In genomic region chr11:65525659-65526480, GRCh38 we compare ENCODE assay signal across 8 cellular contexts. TPM values are rescaled to one million over a fixed set of nuclear protein-coding genes. Genes with fewer than 3 reads are reported as not detected.
DNase-seq lines count a peak whose midpoint lies in the region; ATAC-seq and TF ChIP-seq lines count a peak whose summit lies in the region.

No MANE protein-coding gene starts in this region.

- no peak for TF ChIP-seq CTCF in activated B cell treated with CpG ODN at 0.5 μM for 24 hours (IDR thresholded peaks at IDR 0.05)

- peaks cover 24% of the 10 kb centered on the region for H3K36me3 ChIP-seq in GM23248 (ENCODE audit: low read depth)

- H3K4me3 Mint-ChIP-seq in activated B cell treated with CpG ODN at 0.5 μM for 24 hours, result peak overlapping the region; percentile 81

- no peaks in the 10 kb centered on the region for H3K9me3 Mint-ChIP-seq in activated B cell treated with CpG ODN at 0.5 μM for 24 hours

- peaks cover 56% of the 10 kb centered on the region for H3K79me2 ChIP-seq in GM23248 (ENCODE audit: insufficient read depth)

- H3K9me3 ChIP-seq in GM23248 (ENCODE audit: low read depth), result no peaks in the 10 kb centered on the region
- H3K9me3 ChIP-seq in right cardiac atrium (ENCODE audit: control insufficient read depth, low read length), result no peaks in the 10 kb centered on the region

- peak overlapping the region; percentile 66 for H3K27ac Mint-ChIP-seq in activated B cell treated with CpG ODN at 0.5 μM for 24 hours

- H3K9ac ChIP-seq in GM23248, result peak overlapping the region; percentile 99

- intact Hi-C loops in activated B cell treated with CpG ODN at 0.5 μM for 24 hours (cut with micrococcal nuclease) (no loop called here), right cardiac atrium (cut with DNase I) (no loop called here)

- DNase-seq in GM23248 (no peak), activated B cell treated with CpG ODN at 0.5 μM for 24 hours (no peak), right cardiac atrium (peak; percentile 18 to 62 (median 61)), NCI-H1417 treated with DMSO at 0.1 percent for 48 hours (lab: John Stamatoyannopoulos, UW) (no peak), mesenteric fat pad (ENCODE audit: low spot score) (no peak)

- no peaks in the 10 kb centered on the region for H3K9me2 ChIP-seq in GM23248 (ENCODE audit: insufficient read depth)

- in situ Hi-C loops in GM23248 (cut with MboI), result no loop called here

- no peak overlapping the region for H2AFZ ChIP-seq in GM23248

- peaks cover 4% of the 10 kb centered on the region; the same call in 1 of the 2 replicates for H3F3A ChIP-seq in GM23248 (ENCODE audit: insufficient read depth)

- CTCF ChIA-PET in activated B cell treated with CpG ODN at 0.5 μM for 24 hours (lab: Charles Lee), result interaction anchor here (1.2 to 3.6 kb wide), 2 partner anchors 15 to 333 kb away, joined by 4 to 12 read pairs; no protein-coding TSS in a partner anchor

- H3K4me1 ChIP-seq in GM23248 (ENCODE audit: insufficient read depth) (peaks cover 18% of the 10 kb centered on the region), right cardiac atrium (ENCODE audit: control insufficient read depth, insufficient read depth, low read length) (peaks cover 9% of the 10 kb centered on the region)

- POLR2A ChIA-PET in activated B cell treated with CpG ODN at 0.5 μM for 24 hours (lab: Charles Lee), result interaction anchor here (0.7 to 4.5 kb wide), 21 partner anchors 10 to 359 kb away, joined by 3 to 37 read pairs (median 4); partner anchors contain the start of genes DPF2, EHBP1L1, NEAT1 and PCNX3

- 31 to 37% methylated on average over 23 to 26 of the region's 26 CpGs for WGBS in GM23248 (ENCODE audit: low coverage in 1 of 2, low lambda C conversion rate in 2 of 2, missing lambda C conversion rate in 2 of 2), 2 experiments
- 50% methylated on average over 26 of the region's 26 CpGs for WGBS in right cardiac atrium

- H3K4me3 ChIP-seq in GM23248 (peak overlapping the region; percentile 92), right cardiac atrium (ENCODE audit: low read length) (peak overlapping the region; percentile 91), skin epidermis (peak overlapping the region; percentile 80 to 100 (median 96))

- peak overlapping the region; percentile 100 for H3K4me2 ChIP-seq in GM23248 (ENCODE audit: unreplicated experiment)

- no peaks in the 10 kb centered on the region for H4K20me1 ChIP-seq in GM23248 (ENCODE audit: insufficient read depth)

- no peaks in the 10 kb centered on the region for H3K27me3 Mint-ChIP-seq in activated B cell treated with CpG ODN at 0.5 μM for 24 hours

- H3K36me3 Mint-ChIP-seq in activated B cell treated with CpG ODN at 0.5 μM for 24 hours (ENCODE audit: low read depth), result peaks cover 35% of the 10 kb centered on the region

- H3K27ac ChIP-seq in GM23248 (peak overlapping the region; percentile 86), right cardiac atrium (ENCODE audit: low read length) (peak overlapping the region; percentile 83), skin epidermis (peak overlapping the region; percentile 77 to 98 (median 94))

- no peaks in the 10 kb centered on the region for H3K27me3 ChIP-seq in GM23248 (replicated peaks; ENCODE audit: insufficient read depth)
- no peaks in the 10 kb centered on the region for H3K27me3 ChIP-seq in right cardiac atrium (ENCODE audit: control insufficient read depth, insufficient read depth)

- ATAC-seq in activated B cell treated with CpG ODN at 0.5 μM for 24 hours (ENCODE audit: low read depth) (no peak), right cardiac atrium (peak in 1 of 2 donors; percentile 3), HG02840 (IDR thresholded peaks at IDR 0.05; ENCODE audit: low FRiP score, unreplicated experiment) (no peak), HG03571 (IDR thresholded peaks at IDR 0.05; ENCODE audit: unreplicated experiment) (no peak)

- peaks cover 47% of the 10 kb centered on the region for H3K4me1 Mint-ChIP-seq in activated B cell treated with CpG ODN at 0.5 μM for 24 hours

RNA-seq across cellular contexts. Expression of gene SCYL1, which starts 1.0 kb away (rescaled TPM):
- 115 and 133 TPM in 2 replicates for total RNA-seq in GM23248 (2014; rRNA removed; shearing (Covaris generic))
- 90.7 and 98.6 TPM in 2 replicates for polyA plus RNA-seq in GM23248 (2016; fragmentation: Nextera tagmentation; extraction: Ambion mirVana)
- 70.0 and 75.7 TPM in 2 replicates for total RNA-seq in activated B cell treated with CpG ODN at 0.5 μM for 24 hours
- total RNA-seq in right cardiac atrium, result 10 to 100 TPM; 59.9 to 65.2 (median 62.8) TPM
- polyA plus RNA-seq in right cardiac atrium, result 56.6 TPM
- 87.0 TPM for total RNA-seq in mesenteric fat pad

RNA-seq across cellular contexts. Expression of gene MALAT1, which starts 27.0 kb away (rescaled TPM):
- total RNA-seq in GM23248 (2014; rRNA removed; shearing (Covaris generic)), result 2,638 and 3,272 TPM in 2 replicates
- 7,376 and 13,207 TPM in 2 replicates for polyA plus RNA-seq in GM23248 (2016; fragmentation: Nextera tagmentation; extraction: Ambion mirVana)
- 12,540 and 18,961 TPM in 2 replicates for total RNA-seq in activated B cell treated with CpG ODN at 0.5 μM for 24 hours
- 1,000 to 10,000 TPM; 3,773 to 5,353 (median 5,000) TPM for total RNA-seq in right cardiac atrium
- polyA plus RNA-seq in right cardiac atrium, result 1,948 TPM
- total RNA-seq in mesenteric fat pad, result 11,495 TPM

RNA-seq across cellular contexts. Expression of gene LTBP3, which starts 32.3 kb away (rescaled TPM):
- total RNA-seq in GM23248 (2014; rRNA removed; shearing (Covaris generic)), result 98.4 and 112 TPM in 2 replicates
- polyA plus RNA-seq in GM23248 (2016; fragmentation: Nextera tagmentation; extraction: Ambion mirVana), result 36.5 and 39.6 TPM in 2 replicates
- 25.0 and 25.3 TPM in 2 replicates for total RNA-seq in activated B cell treated with CpG ODN at 0.5 μM for 24 hours
- total RNA-seq in right cardiac atrium, result 100 to 1,000 TPM; 128 to 161 (median 140) TPM
- polyA plus RNA-seq in right cardiac atrium, result 60.2 TPM
- total RNA-seq in mesenteric fat pad, result 91.9 TPM

RNA-seq across cellular contexts. Expression of gene ZNRD2, which starts 44.4 kb away (rescaled TPM):
- total RNA-seq in GM23248 (2014; rRNA removed; shearing (Covaris generic)), result 41.9 and 54.5 TPM in 2 replicates
- polyA plus RNA-seq in GM23248 (2016; fragmentation: Nextera tagmentation; extraction: Ambion mirVana) (69.3 and 74.9 TPM in 2 replicates), right cardiac atrium (56.8 TPM)
- total RNA-seq in activated B cell treated with CpG ODN at 0.5 μM for 24 hours (40.9 and 41.0 TPM in 2 replicates), right cardiac atrium (10 to 100 TPM; 32.6 to 35.3 (median 34.9) TPM), mesenteric fat pad (34.9 TPM)

RNA-seq across cellular contexts. Expression of gene FAM89B, which starts 46.5 kb away (rescaled TPM):
- total RNA-seq in GM23248 (2014; rRNA removed; shearing (Covaris generic)), result 41.2 and 67.0 TPM in 2 replicates
- polyA plus RNA-seq in GM23248 (2016; fragmentation: Nextera tagmentation; extraction: Ambion mirVana) (73.1 and 76.3 TPM in 2 replicates), right cardiac atrium (43.0 TPM)
- total RNA-seq in activated B cell treated with CpG ODN at 0.5 μM for 24 hours (19.1 and 21.6 TPM in 2 replicates), right cardiac atrium (10 to 100 TPM; 40.5 to 46.6 (median 45.9) TPM), mesenteric fat pad (37.4 TPM)

Comparison
In these comparisons a context has a peak if more than half of its experiments do, and no peak if none do; other contexts are left out.
1. DNase-seq: peak in right cardiac atrium (3 of 3); none in GM23248 (single experiment), activated B cell treated with CpG ODN at 0.5 μM for 24 hours (single experiment), NCI-H1417 treated with DMSO at 0.1 percent for 48 hours (single experiment) and mesenteric fat pad (single experiment).
2. Peak in every context shown above with its lines, with median percentiles within 50 percentile points of each other: H3K27ac ChIP-seq and H3K4me3 ChIP-seq.